ENCODE assay signal across 8 cellular contexts in the genomic region with DNA sequence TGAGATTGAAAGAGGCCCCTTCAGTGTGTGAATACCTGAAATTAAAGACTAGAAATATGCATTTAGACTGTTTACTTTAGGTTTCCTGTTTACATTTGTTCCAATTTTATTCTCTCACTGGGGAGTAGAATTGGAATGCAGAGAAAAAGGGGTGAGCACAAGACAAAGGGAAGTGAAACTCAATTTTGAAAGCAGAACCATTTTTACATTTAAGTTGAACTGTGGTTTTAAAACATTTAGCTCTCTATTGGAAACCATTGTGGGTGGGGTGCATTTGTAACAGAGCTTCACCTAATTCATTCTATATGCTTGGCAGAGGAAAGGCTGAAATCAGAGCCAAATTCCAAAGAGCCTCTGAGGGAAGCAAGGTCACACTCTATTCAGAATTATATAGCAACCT.
DNase-seq lines count a peak whose midpoint lies in the region; ATAC-seq, FAIRE-seq and TF ChIP-seq lines count a peak whose summit lies in the region.

No MANE protein-coding gene starts in this region.

- no peaks in the 10 kb centered on the region for H3K36me3 Mint-ChIP-seq in astrocyte (ENCODE audit: low read depth, unreplicated experiment)

- no peaks in the 10 kb centered on the region for H4K20me1 ChIP-seq in astrocyte (ENCODE audit: insufficient read depth, low read length)

- TF ChIP-seq CTCF in astrocyte (IDR thresholded peaks at IDR 0.05; ENCODE audit: insufficient read depth, low read depth, low read length), result no peak

- H3K9me3 Mint-ChIP-seq in astrocyte (ENCODE audit: unreplicated experiment), result peaks cover 3% of the 10 kb centered on the region

- H3K4me2 ChIP-seq in astrocyte (ENCODE audit: low read length), result peak overlapping the region; percentile 16

- no peaks in the 10 kb centered on the region for H3K27me3 ChIP-seq in astrocyte (ENCODE audit: insufficient read depth, low read length)
- no peaks in the 10 kb centered on the region for H3K27me3 ChIP-seq in aorta (ENCODE audit: control insufficient read depth in 1 of 2, insufficient read depth in 2 of 2, low read length in 1 of 2)

- H3K4me3 Mint-ChIP-seq in astrocyte (ENCODE audit: unreplicated experiment), result no peak overlapping the region

- H3K9ac ChIP-seq in astrocyte (ENCODE audit: low read length), result no peak overlapping the region

- H3K4me1 ChIP-seq in astrocyte (ENCODE audit: insufficient read depth, low read length) (peaks cover 5% of the 10 kb centered on the region), aorta (ENCODE audit: control insufficient read depth in 1 of 2, insufficient read depth in 2 of 2, low read length in 2 of 2) (peaks cover 0 to 3% of the 10 kb centered on the region in 2 donors)

- intact Hi-C loops in posterior cingulate gyrus (cut with DNase I), result loop anchor here (10.0 kb wide), 1 partner anchor 210 kb away; no protein-coding TSS in a partner anchor
- intact Hi-C loops in aorta (cut with DNase I), result loop anchor here in 1 of 2 donors (5.0 kb wide), 1 partner anchor 62 kb away; no protein-coding TSS in a partner anchor

- peak; percentile 56 for ATAC-seq in GM21367 (IDR thresholded peaks at IDR 0.05; ENCODE audit: unreplicated experiment)
- ATAC-seq in HG03432 (IDR thresholded peaks at IDR 0.05; ENCODE audit: unreplicated experiment), result peak; percentile 69
- no peak for ATAC-seq in aorta (ENCODE audit: low FRiP score)

- DNase-seq in DMS114 treated with DMSO at 0.1 percent for 48 hours (lab: John Stamatoyannopoulos, UW; ENCODE audit: unreplicated experiment), result peak; percentile 85
- DNase-seq in astrocyte (ENCODE audit: low read depth), result peak; percentile 20
- DNase-seq in posterior cingulate gyrus, result no peak
- DNase-seq in AG08395 (ENCODE audit: low spot score), result no peak
- DNase-seq in aorta, result no peak
- DNase-seq in NCI-H345 (lab: John Stamatoyannopoulos, UW), result no peak

- no peak overlapping the region for H3K4me3 ChIP-seq in astrocyte (ENCODE audit: insufficient read depth, low read depth, low read length)
- H3K4me3 ChIP-seq in aorta (ENCODE audit: low read length in 2 of 2), result no peak overlapping the region

- no peaks in the 10 kb centered on the region for H3K79me2 ChIP-seq in astrocyte (ENCODE audit: insufficient read depth, low read length)

- peak overlapping the region; percentile 72 for H3K27ac Mint-ChIP-seq in astrocyte (ENCODE audit: unreplicated experiment)

- no peak overlapping the region for H2AFZ ChIP-seq in astrocyte (ENCODE audit: low read depth, low read length)

- H3K4me1 Mint-ChIP-seq in astrocyte (ENCODE audit: low read depth, unreplicated experiment), result peaks cover 36% of the 10 kb centered on the region

- H3K9me3 ChIP-seq in astrocyte (ENCODE audit: insufficient read depth, low read depth, low read length), result no peaks in the 10 kb centered on the region
- no peaks in the 10 kb centered on the region for H3K9me3 ChIP-seq in aorta (ENCODE audit: control insufficient read depth, low read length)

- no peak for FAIRE-seq in astrocyte (lab: Jason Lieb, UNC)

- H3K27ac ChIP-seq in astrocyte (ENCODE audit: low read depth, low read length) (no peak overlapping the region), aorta (ENCODE audit: low read depth in 1 of 2, low read length in 2 of 2) (no peak overlapping the region)

- H3K36me3 ChIP-seq in astrocyte (ENCODE audit: insufficient read depth, low read length) (no peaks in the 10 kb centered on the region), aorta (ENCODE audit: control insufficient read depth in 1 of 2, insufficient read depth in 2 of 2, low read length in 1 of 2) (no peaks in the 10 kb centered on the region)

- no peaks in the 10 kb centered on the region for H3K27me3 Mint-ChIP-seq in astrocyte (ENCODE audit: low read depth, unreplicated experiment)

Comparison
In these comparisons a context has a peak if more than half of its experiments do, and no peak if none do; other contexts are left out.
1. DNase-seq: peak in DMS114 treated with DMSO at 0.1 percent for 48 hours (single experiment) and astrocyte (single experiment); none in posterior cingulate gyrus (0 of 10), AG08395 (single experiment), aorta (0 of 2) and NCI-H345 (single experiment).